ENCODE assay signal across 9 cellular contexts in genomic region chr21:45304945-45305344, GRCh38. TPM values are rescaled to one million over a fixed set of nuclear protein-coding genes. Genes with fewer than 3 reads are reported as not detected.
A peak's percentile ranks its signal among the peaks of the same experiment; 100 is the strongest.
DNase-seq lines count a peak whose midpoint lies in the region; ATAC-seq and TF ChIP-seq lines count a peak whose summit lies in the region.
"Had no signal": no experiment of that assay in that cellular context is flagged by ENCODE, and none has a peak within 500 bp of the region (broad histone marks: within the 10 kb centered on the region; RNA-seq: fewer than 3 reads in every experiment).

No MANE protein-coding gene starts in this region.

- no peaks in the 10 kb centered on the region for H3K79me2 ChIP-seq in mesendoderm (ENCODE audit: control insufficient read depth, insufficient read depth, low read length)

- H3K27ac ChIP-seq in right atrium auricular region (peak overlapping the region in 1 of 2 donors; percentile 88), tibial artery (peak overlapping the region; percentile 94 to 98), mesendoderm (ENCODE audit: low read depth, low read length) (no peak overlapping the region)

- H3K4ac ChIP-seq in mesendoderm (ENCODE audit: low read depth, low read length): no peak overlapping the region

- H3K36me3 ChIP-seq in right atrium auricular region (no peaks in the 10 kb centered on the region), tibial artery (no peaks in the 10 kb centered on the region), mesendoderm (ENCODE audit: control insufficient read depth, insufficient read depth, low read length) (no peaks in the 10 kb centered on the region)
- H3K36me3 ChIP-seq: adrenal gland had no signal

- no peak overlapping the region for H3K4me2 ChIP-seq in mesendoderm (ENCODE audit: low read length)

- DNase-seq in cardiac septum (ENCODE audit: low spot score) (peak; percentile 39), right atrium auricular region (ENCODE audit: low spot score) (no peak), islet precursor cell (peak; percentile 87), tibial artery (peak in 1 of 2 donors; percentile 61), D341Med (ENCODE audit: low spot score) (no peak), COLO668 (lab: John Stamatoyannopoulos, UW; ENCODE audit: unreplicated experiment) (no peak), mesendoderm (no peak)

- no peak overlapping the region for H2AK5ac ChIP-seq in mesendoderm (ENCODE audit: low read length)

- no peak for ATAC-seq in activated T-helper 17 cell treated with anti-CD3 and anti-CD28 coated beads, Interleukin-2, amount 50 U/mL, for 72 hours (replicated peaks)

- no peak overlapping the region for H3K4me3 Mint-ChIP-seq in activated T-helper 17 cell treated with anti-CD3 and anti-CD28 coated beads, Interleukin-2, amount 50 U/mL, for 72 hours

- H3K27me3 ChIP-seq in right atrium auricular region (no peaks in the 10 kb centered on the region), tibial artery (no peaks in the 10 kb centered on the region), mesendoderm (ENCODE audit: insufficient read depth, low read length, poor library complexity) (no peaks in the 10 kb centered on the region)
- H3K27me3 ChIP-seq: adrenal gland had no signal

- H3K27me3 Mint-ChIP-seq in activated T-helper 17 cell treated with anti-CD3 and anti-CD28 coated beads, Interleukin-2, amount 50 U/mL, for 72 hours: no peaks in the 10 kb centered on the region

- H3K18ac ChIP-seq in mesendoderm (ENCODE audit: low read length): no peak overlapping the region

- no peak overlapping the region for H3K56ac ChIP-seq in mesendoderm (ENCODE audit: low read length)

- H3K79me1 ChIP-seq in mesendoderm (ENCODE audit: low read length): no peaks in the 10 kb centered on the region

- no peak overlapping the region for H3K4me3 ChIP-seq in right atrium auricular region
- no peak overlapping the region for H3K4me3 ChIP-seq in tibial artery
- no peak overlapping the region for H3K4me3 ChIP-seq in mesendoderm (ENCODE audit: low read length)
- H3K4me3 ChIP-seq: adrenal gland had no signal

- H3K23ac ChIP-seq in mesendoderm (ENCODE audit: low read length): no peak overlapping the region

- H4K8ac ChIP-seq in mesendoderm (ENCODE audit: low read depth, low read length): no peak overlapping the region

- intact Hi-C loops in cardiac septum (cut with DNase I) (no loop called here), tibial artery (cut with DNase I; ENCODE audit: low total_unique reads) (loop anchor here (5.0 kb wide), 2 partner anchors 117 to 127 kb away; no protein-coding TSS in a partner anchor)

- no peaks in the 10 kb centered on the region for H3K9me3 ChIP-seq in right atrium auricular region
- no peaks in the 10 kb centered on the region for H3K9me3 ChIP-seq in tibial artery
- H3K9me3 ChIP-seq: adrenal gland had no signal

- H3K9me3 Mint-ChIP-seq in activated T-helper 17 cell treated with anti-CD3 and anti-CD28 coated beads, Interleukin-2, amount 50 U/mL, for 72 hours: no peaks in the 10 kb centered on the region

- H2BK5ac ChIP-seq in mesendoderm (ENCODE audit: low read length): no peak overlapping the region

- no peak overlapping the region for H2BK120ac ChIP-seq in mesendoderm (ENCODE audit: low read depth, low read length)

- peaks cover 5% of the 10 kb centered on the region for H3K4me1 Mint-ChIP-seq in activated T-helper 17 cell treated with anti-CD3 and anti-CD28 coated beads, Interleukin-2, amount 50 U/mL, for 72 hours

- no CpG with 5 or more reads among the region's 7 CpGs for WGBS in mesendoderm (ENCODE audit: extremely low coverage, insufficient coverage, low lambda C conversion rate)

- H2BK15ac ChIP-seq in mesendoderm (replicated peaks; ENCODE audit: low read depth): no peak overlapping the region

- H3K27ac Mint-ChIP-seq in activated T-helper 17 cell treated with anti-CD3 and anti-CD28 coated beads, Interleukin-2, amount 50 U/mL, for 72 hours: peak overlapping the region; percentile 41

- H3K4me1 ChIP-seq in right atrium auricular region (peaks cover 0 to 73% of the 10 kb centered on the region in 2 donors), tibial artery (peaks cover 0 to 62% (median 49%) of the 10 kb centered on the region in 4 donors), mesendoderm (ENCODE audit: control insufficient read depth, low read depth, low read length) (no peaks in the 10 kb centered on the region)

- H3K9ac ChIP-seq in mesendoderm (ENCODE audit: low read length): no peak overlapping the region

- H3K36me3 Mint-ChIP-seq in activated T-helper 17 cell treated with anti-CD3 and anti-CD28 coated beads, Interleukin-2, amount 50 U/mL, for 72 hours (ENCODE audit: low read depth): no peaks in the 10 kb centered on the region

- TF ChIP-seq CTCF in right atrium auricular region (IDR thresholded peaks at IDR 0.05) (no peak), tibial artery (IDR thresholded peaks at IDR 0.05) (no peak)

- H4K5ac ChIP-seq in mesendoderm (ENCODE audit: low read length): no peak overlapping the region

RNA-seq across cellular contexts. Expression of gene POFUT2, which starts 17.2 kb away (rescaled TPM):
- total RNA-seq in cardiac septum (20.1 TPM), right atrium auricular region (10 to 100 TPM in 1 of 2 donors, 1 to 10 TPM in 1; 5.8 to 12.0 TPM)
- 10 to 100 TPM; 12.0 to 22.8 TPM for total RNA-seq in activated T-helper 17 cell treated with anti-CD3 and anti-CD28 coated beads, Interleukin-2, amount 50 U/mL, for 72 hours
- 17.3 TPM for polyA plus RNA-seq in mesendoderm (2013, experiment 1 of 2)
- 17.4 TPM for polyA plus RNA-seq in mesendoderm (2013, experiment 2 of 2)

Comparison
In these comparisons a context has a peak if more than half of its experiments do, and no peak if none do; other contexts are left out.
1. DNase-seq: peak in cardiac septum (single experiment) and islet precursor cell (single experiment); none in right atrium auricular region (single experiment), D341Med (single experiment), COLO668 (single experiment) and mesendoderm (single experiment).